26 cellular contexts compared by ENCODE assay signal in genomic region chr17:27950995-27951394, GRCh38.
"Had no signal": no experiment of that assay in that cellular context is flagged by ENCODE, and none has a peak within 500 bp of the region (broad histone marks: within the 10 kb centered on the region; RNA-seq: fewer than 3 reads in every experiment).

No MANE protein-coding gene starts in this region.

- H3K4me3 ChIP-seq: SJCRH30 had no signal

- H3K4me1 Mint-ChIP-seq: activated CD4-positive, alpha-beta memory T cell treated with anti-CD3 and anti-CD28 coated beads, Interleukin-2, amount 10 ng/mL, durations not matched to agents 7 days and 5 days; activated CD4-positive, alpha-beta T cell treated with anti-CD3 and anti-CD28 coated beads for 36 hours; activated naive CD8-positive, alpha-beta T cell treated with anti-CD3 and anti-CD28 coated beads for 36 hours; activated T-helper 17 cell treated with anti-CD3 and anti-CD28 coated beads, Interleukin-2, amount 50 U/mL, for 72 hours; T-cell had no signal

- H3K4me3 Mint-ChIP-seq: activated CD4-positive, alpha-beta memory T cell treated with anti-CD3 and anti-CD28 coated beads, Interleukin-2, amount 10 ng/mL, durations not matched to agents 7 days and 5 days; activated CD4-positive, alpha-beta T cell treated with anti-CD3 and anti-CD28 coated beads for 36 hours; activated naive CD4-positive, alpha-beta T cell treated with anti-CD3 and anti-CD28 coated beads for 36 hours; activated naive CD8-positive, alpha-beta T cell treated with anti-CD3 and anti-CD28 coated beads for 36 hours; activated T-helper 17 cell treated with anti-CD3 and anti-CD28 coated beads, Interleukin-2, amount 50 U/mL, for 72 hours; T-cell had no signal

- H3K36me3 Mint-ChIP-seq: activated naive CD8-positive, alpha-beta T cell treated with anti-CD3 and anti-CD28 coated beads for 36 hours; T-cell had no signal

- H3K27me3 Mint-ChIP-seq: activated CD4-positive, alpha-beta memory T cell treated with anti-CD3 and anti-CD28 coated beads, Interleukin-2, amount 10 ng/mL, durations not matched to agents 7 days and 5 days; activated naive CD8-positive, alpha-beta T cell treated with anti-CD3 and anti-CD28 coated beads for 36 hours had no signal

- H3K27ac Mint-ChIP-seq: activated CD4-positive, alpha-beta memory T cell treated with anti-CD3 and anti-CD28 coated beads, Interleukin-2, amount 10 ng/mL, durations not matched to agents 7 days and 5 days; activated CD4-positive, alpha-beta T cell treated with anti-CD3 and anti-CD28 coated beads for 36 hours; activated naive CD4-positive, alpha-beta T cell treated with anti-CD3 and anti-CD28 coated beads for 36 hours; activated naive CD8-positive, alpha-beta T cell treated with anti-CD3 and anti-CD28 coated beads for 36 hours; activated T-helper 17 cell treated with anti-CD3 and anti-CD28 coated beads, Interleukin-2, amount 50 U/mL, for 72 hours; T-cell had no signal

- H3K9me3 ChIP-seq: SJCRH30 had no signal

- H3K4me1 ChIP-seq: SJCRH30 had no signal

- H3K36me3 ChIP-seq: brain microvascular endothelial cell, SJCRH30 had no signal

- DNase-seq: activated CD4-positive, alpha-beta memory T cell treated with anti-CD3 and anti-CD28 coated beads, Interleukin-2, amount 10 ng/mL, durations not matched to agents 7 days and 5 days; activated CD4-positive, alpha-beta T cell treated with anti-CD3 and anti-CD28 coated beads for 36 hours; activated CD4-positive, alpha-beta T cell treated with anti-CD3 and anti-CD28 coated beads, Interleukin-2, amount 50 U/mL, for 1 hour; activated gamma-delta T cell; activated naive CD4-positive, alpha-beta T cell treated with anti-CD3 and anti-CD28 coated beads for 36 hours; activated naive CD8-positive, alpha-beta T cell treated with anti-CD3 and anti-CD28 coated beads for 36 hours; activated T-cell treated with anti-CD3 and anti-CD28 coated beads for 4 hours; activated T-cell treated with anti-CD3 and anti-CD28 coated beads, Interleukin-2, amount 50 U/mL, for 48 hours; brain microvascular endothelial cell; cerebellar nuclear complex; NCI-H1105; NCI-H1436; NCI-H1694 treated with DMSO at 0.1 percent for 48 hours; NCI-H2029 treated with DMSO at 0.1 percent for 48 hours; NCI-H345; NCI-H510A; NCI-H774; NK-92 treated with Interleukin-12 subunit alpha and Interleukin-12 subunit beta, amount 100 ng/mL, for 24 hours; OCI-M1; Right ventricle myocardium superior; SJCRH30; T-cell had no signal

- H3K9me3 Mint-ChIP-seq: activated CD4-positive, alpha-beta memory T cell treated with anti-CD3 and anti-CD28 coated beads, Interleukin-2, amount 10 ng/mL, durations not matched to agents 7 days and 5 days; activated naive CD4-positive, alpha-beta T cell treated with anti-CD3 and anti-CD28 coated beads for 36 hours; activated naive CD8-positive, alpha-beta T cell treated with anti-CD3 and anti-CD28 coated beads for 36 hours; activated T-helper 17 cell treated with anti-CD3 and anti-CD28 coated beads, Interleukin-2, amount 50 U/mL, for 72 hours; T-cell had no signal

- H3K27me3 ChIP-seq: brain microvascular endothelial cell had no signal

- H3K27ac ChIP-seq: brain microvascular endothelial cell, KMS-11, RWPE1, SJCRH30, VCaP had no signal
